ENCODE assay signal across 18 cellular contexts in genomic region chr6:3801960-3802359, GRCh38. TPM values are rescaled to one million over a fixed set of nuclear protein-coding genes. Genes with fewer than 3 reads are reported as not detected.
DNase-seq lines count a peak whose midpoint lies in the region; ATAC-seq and TF ChIP-seq lines count a peak whose summit lies in the region.
"Had no signal": no experiment of that assay in that cellular context is flagged by ENCODE, and none has a peak within 500 bp of the region (broad histone marks: within the 10 kb centered on the region; RNA-seq: fewer than 3 reads in every experiment).

No MANE protein-coding gene starts in this region.

- 98% methylated on average over 5 of the region's 5 CpGs for WGBS in esophagus muscularis mucosa
- WGBS in testis, 2 donors: 90 to 95% methylated on average over 5 of the region's 5 CpGs
- WGBS in heart left ventricle, 4 donors: 94 to 98% (median 96%) methylated on average over 5 of the region's 5 CpGs

- H3K27ac ChIP-seq in left ventricle myocardium inferior (replicated peaks) (peak overlapping the region; percentile 65), esophagus muscularis mucosa (replicated peaks in 1 of 4) (peak overlapping the region; percentile 53 to 84 (median 62)), testis (no peak overlapping the region), heart left ventricle (peak overlapping the region in 5 of 12 donors; percentile 19 to 61 (median 47))

- TF ChIP-seq POLR2A in esophagus muscularis mucosa (IDR thresholded peaks at IDR 0.05; ENCODE audit: low read depth) (no peak), testis (IDR thresholded peaks at IDR 0.05) (no peak), heart left ventricle (IDR thresholded peaks at IDR 0.05) (no peak)

- no peak for TF ChIP-seq CTCF in left ventricle myocardium inferior (IDR thresholded peaks at IDR 0.05; ENCODE audit: borderline replicate concordance)
- no peak for TF ChIP-seq CTCF in esophagus muscularis mucosa (IDR thresholded peaks at IDR 0.05)
- no peak for TF ChIP-seq CTCF in testis (IDR thresholded peaks at IDR 0.05)
- TF ChIP-seq CTCF in heart left ventricle (IDR thresholded peaks at IDR 0.05): no peak

- H3K9me3 ChIP-seq in left ventricle myocardium inferior (replicated peaks): no peaks in the 10 kb centered on the region
- H3K9me3 ChIP-seq in esophagus muscularis mucosa: no peaks in the 10 kb centered on the region
- no peaks in the 10 kb centered on the region for H3K9me3 ChIP-seq in testis
- H3K9me3 ChIP-seq in heart left ventricle: no peaks in the 10 kb centered on the region
- H3K9me3 ChIP-seq: Caco-2 had no signal

- in situ Hi-C loops in ACHN (cut with HindIII; ENCODE audit: low pct_ligation_motif_present, low pct_unique_long_range_greater_than_20kb, low sequenced_read_pairs): no loop called here

- DNase-seq in left ventricle myocardium inferior (no peak), Right ventricle myocardium inferior (ENCODE audit: missing footprints) (no peak), esophagus muscularis mucosa (ENCODE audit: extremely low spot score) (no peak), ACHN (no peak), testis (no peak), NCI-H2107 treated with DMSO at 0.1 percent for 48 hours (lab: John Stamatoyannopoulos, UW; ENCODE audit: unreplicated experiment) (no peak), heart left ventricle (no peak)
- DNase-seq: activated CD8-positive, alpha-beta memory T cell treated with anti-CD3 and anti-CD28 coated beads, Interleukin-2, amount 50 U/mL, for 4 hours; activated naive CD8-positive, alpha-beta T cell treated with anti-CD3 and anti-CD28 coated beads, Interleukin-2, amount 10 ng/mL, durations not matched to agents 7 days and 5 days; Caco-2; foreskin keratinocyte; NCI-H1417; NCI-H446; stimulated activated CD4-positive, alpha-beta T cell treated with anti-CD3 and anti-CD28 coated beads, Interleukin-4, amount 100 ng/mL, for 1 hour had no signal

- intact Hi-C loops in left ventricle myocardium inferior (cut with micrococcal nuclease) (no loop called here), Right ventricle myocardium inferior (cut with DNase I) (loop anchor here (5.0 kb wide), 1 partner anchor 50 kb away; the partner anchor contains the start of gene PXDC1), esophagus muscularis mucosa (cut with DNase I) (no loop called here), testis (cut with DNase I; ENCODE audit: low total_unique reads) (no loop called here), heart left ventricle (cut with DNase I) (loop anchor here in 2 of 10 donors (5.0 to 10.0 kb wide), 2 partner anchors 47 to 55 kb away; partner anchors contain the start of gene PXDC1 (in 1 of the 2))

- H3K4me3 ChIP-seq in left ventricle myocardium inferior: no peak overlapping the region
- no peak overlapping the region for H3K4me3 ChIP-seq in esophagus muscularis mucosa
- no peak overlapping the region for H3K4me3 ChIP-seq in testis
- no peak overlapping the region for H3K4me3 ChIP-seq in heart left ventricle
- H3K4me3 ChIP-seq: K562 had no signal

- ATAC-seq in Right ventricle myocardium inferior: no peak
- peak; percentile 43 for ATAC-seq in HG03045 (IDR thresholded peaks at IDR 0.05; ENCODE audit: unreplicated experiment)
- ATAC-seq in heart left ventricle: no peak
- ATAC-seq: foreskin keratinocyte, K562, sciatic nerve had no signal

- no peaks in the 10 kb centered on the region for H3K36me3 ChIP-seq in left ventricle myocardium inferior
- no peaks in the 10 kb centered on the region for H3K36me3 ChIP-seq in esophagus muscularis mucosa
- no peaks in the 10 kb centered on the region for H3K36me3 ChIP-seq in testis (ENCODE audit: low read depth, missing control alignments)
- no peaks in the 10 kb centered on the region for H3K36me3 ChIP-seq in heart left ventricle

- no peaks in the 10 kb centered on the region for H3K27me3 ChIP-seq in left ventricle myocardium inferior (ENCODE audit: low read depth)
- no peaks in the 10 kb centered on the region for H3K27me3 ChIP-seq in esophagus muscularis mucosa
- H3K27me3 ChIP-seq in testis: no peaks in the 10 kb centered on the region
- no peaks in the 10 kb centered on the region for H3K27me3 ChIP-seq in heart left ventricle
- H3K27me3 ChIP-seq: foreskin keratinocyte had no signal

- TF ChIP-seq EP300 in esophagus muscularis mucosa (IDR thresholded peaks at IDR 0.05): no peak

- H3K4me1 ChIP-seq in left ventricle myocardium inferior (peaks cover 64% of the 10 kb centered on the region), esophagus muscularis mucosa (peaks cover 38 to 49% (median 43%) of the 10 kb centered on the region in 4 donors), testis (peaks cover 25% of the 10 kb centered on the region), heart left ventricle (peaks cover 11 to 63% (median 39%) of the 10 kb centered on the region in 12 donors)

RNA-seq across cellular contexts. Expression of gene FAM50B, which starts 47.2 kb away (rescaled TPM):
- total RNA-seq in left ventricle myocardium inferior (23.2 TPM), Right ventricle myocardium inferior (26.5 TPM), esophagus muscularis mucosa (10 to 100 TPM; 12.5 to 26.6 (median 17.6) TPM), testis (10 to 100 TPM; 27.4 to 38.6 TPM), heart left ventricle (10 to 100 TPM; 13.6 to 29.1 (median 21.5) TPM)
- polyA plus RNA-seq in testis (ENCODE audit: insufficient read depth, low read depth, low replicate concordance) (24.5 TPM), heart left ventricle (10 to 100 TPM; 11.7 to 23.3 TPM)
- total RNA-seq: Caco-2, G401 had no signal

RNA-seq across cellular contexts. Expression of gene PXDC1, which starts 50.4 kb away (rescaled TPM):
- total RNA-seq in left ventricle myocardium inferior (25.2 TPM), Right ventricle myocardium inferior (29.7 TPM), esophagus muscularis mucosa (100 to 1,000 TPM; 111 to 232 (median 165) TPM), testis (10 to 100 TPM; 14.3 to 38.2 TPM), heart left ventricle (10 to 100 TPM; 13.7 to 73.9 (median 29.1) TPM)
- polyA plus RNA-seq in testis (ENCODE audit: insufficient read depth, low read depth, low replicate concordance) (16.9 TPM), heart left ventricle (10 to 100 TPM; 20.0 to 89.9 TPM)

Comparison
In these comparisons a context has a peak if more than half of its experiments do, and no peak if none do; other contexts are left out.
1. H3K27ac ChIP-seq: peak in left ventricle myocardium inferior (single experiment) and esophagus muscularis mucosa (4 of 4); none in testis (0 of 2).